Comparison of ENCODE assay signal across 17 cellular contexts in the genomic region with DNA sequence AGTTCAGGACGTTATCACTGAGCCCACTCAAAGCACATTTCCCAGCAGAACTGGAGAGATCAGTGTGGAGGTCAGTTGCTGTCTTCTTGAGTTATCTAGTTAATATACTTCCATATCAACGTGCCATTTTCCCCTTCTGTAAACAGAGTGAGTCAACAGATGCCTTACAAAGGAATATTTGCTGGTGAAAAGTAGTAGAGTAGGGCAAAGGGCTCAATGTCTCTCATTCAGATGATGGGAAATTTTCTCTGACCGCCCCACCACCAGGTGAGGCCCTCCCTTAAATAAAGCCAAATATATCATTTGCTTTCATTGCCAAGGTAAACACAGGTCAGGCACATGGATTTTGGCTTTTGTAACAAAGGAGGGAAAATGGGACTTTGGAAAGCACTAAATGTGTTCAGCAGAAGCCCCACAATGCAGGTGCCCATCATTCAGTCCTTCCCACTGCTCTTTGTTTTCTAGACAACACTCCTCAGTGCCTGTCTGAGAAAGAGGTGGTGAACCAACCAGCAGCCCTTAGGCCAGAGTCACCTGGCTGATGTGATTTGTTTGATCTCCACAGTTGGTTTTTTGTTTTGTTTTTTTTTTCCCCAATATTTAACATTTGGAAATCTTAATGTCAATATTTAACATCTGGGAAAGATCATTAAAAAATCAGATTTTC. TPM values are rescaled to one million over a fixed set of nuclear protein-coding genes. Genes with fewer than 3 reads are reported as not detected.
DNase-seq lines count a peak whose midpoint lies in the region; TF ChIP-seq lines count a peak whose summit lies in the region.
"Had no signal": no experiment of that assay in that cellular context is flagged by ENCODE, and none has a peak within 500 bp of the region (broad histone marks: within the 10 kb centered on the region; RNA-seq: fewer than 3 reads in every experiment).

No MANE protein-coding gene starts in this region.

- intact Hi-C loops in lower leg skin (cut with DNase I; ENCODE audit: low total_unique reads), result no loop called here
- intact Hi-C loops in left ventricle myocardium inferior (cut with micrococcal nuclease), result no loop called here

- H3K4me2 ChIP-seq in hepatocyte, result no peak overlapping the region

- TF ChIP-seq CTCF in C4-2B (conservative IDR thresholded peaks at IDR 0.05) (no peak), hepatocyte (IDR thresholded peaks at IDR 0.05; ENCODE audit: poor library complexity) (no peak), suprapubic skin (IDR thresholded peaks at IDR 0.05) (no peak), lower leg skin (IDR thresholded peaks at IDR 0.05) (no peak), left ventricle myocardium inferior (IDR thresholded peaks at IDR 0.05; ENCODE audit: borderline replicate concordance) (no peak)

- DNase-seq in LoVo (ENCODE audit: low spot score), result peak; percentile 68
- peak; percentile 91 for DNase-seq in NCI-H69 (lab: John Stamatoyannopoulos, UW)
- DNase-seq in hepatocyte (ENCODE audit: low spot score), result peak; percentile 22
- no peak for DNase-seq in suprapubic skin (ENCODE audit: low spot score in 2 of 2)
- no peak for DNase-seq in lower leg skin (ENCODE audit: low spot score in 2 of 2)
- no peak for DNase-seq in activated gamma-delta T cell treated with Interleukin-2 at 50 U/mL for 16 hours
- no peak for DNase-seq in left ventricle myocardium inferior
- DNase-seq: activated CD4-positive, alpha-beta T cell treated with anti-CD3 and anti-CD28 coated beads for 48 hours; activated naive CD8-positive, alpha-beta T cell treated with anti-CD3 and anti-CD28 coated beads for 36 hours; activated T-cell treated with anti-CD3 and anti-CD28 coated beads, Interleukin-2, amount 50 U/mL, for 1 hour; CD4-positive, alpha-beta memory T cell; effector memory CD8-positive, alpha-beta T cell; nephron progenitor cell; retina; SIG-M5; substantia nigra had no signal

- no peaks in the 10 kb centered on the region for H4K20me1 ChIP-seq in hepatocyte (ENCODE audit: insufficient read depth, poor library complexity, severe bottlenecking)

- H3K27me3 ChIP-seq in hepatocyte, result no peaks in the 10 kb centered on the region
- H3K27me3 ChIP-seq in suprapubic skin, result no peaks in the 10 kb centered on the region
- H3K27me3 ChIP-seq in left ventricle myocardium inferior (ENCODE audit: low read depth), result no peaks in the 10 kb centered on the region

- no peak overlapping the region for H3K4me3 ChIP-seq in hepatocyte
- H3K4me3 ChIP-seq in suprapubic skin, result no peak overlapping the region
- no peak overlapping the region for H3K4me3 ChIP-seq in lower leg skin (ENCODE audit: low read depth, poor library complexity, severe bottlenecking)
- no peak overlapping the region for H3K4me3 ChIP-seq in left ventricle myocardium inferior

- H3K36me3 ChIP-seq in hepatocyte (replicated peaks; ENCODE audit: insufficient read depth, low read depth) (no peaks in the 10 kb centered on the region), suprapubic skin (no peaks in the 10 kb centered on the region), left ventricle myocardium inferior (no peaks in the 10 kb centered on the region)

- peak overlapping the region; percentile 30; the same call in 1 of the 2 replicates for H3K27ac ChIP-seq in C4-2B
- peak overlapping the region; percentile 59 for H3K27ac ChIP-seq in hepatocyte
- H3K27ac ChIP-seq in suprapubic skin, result no peak overlapping the region
- no peak overlapping the region for H3K27ac ChIP-seq in left ventricle myocardium inferior (replicated peaks)

- H3K79me2 ChIP-seq in hepatocyte, result no peaks in the 10 kb centered on the region

- H3K9me2 ChIP-seq in hepatocyte (replicated peaks; ENCODE audit: insufficient read depth), result no peaks in the 10 kb centered on the region

- no peak overlapping the region for H2AFZ ChIP-seq in hepatocyte

- TF ChIP-seq POLR2A in suprapubic skin (IDR thresholded peaks at IDR 0.05) (no peak), lower leg skin (IDR thresholded peaks at IDR 0.05) (no peak)

- WGBS in hepatocyte (ENCODE audit: low lambda C conversion rate, missing lambda C conversion rate), result 37% methylated on average over 3 of the region's 3 CpGs
- WGBS in suprapubic skin, result 68% methylated on average over 3 of the region's 3 CpGs
- 75 to 90% methylated on average over 3 of the region's 3 CpGs for WGBS in lower leg skin, 2 donors

- no peak for TF ChIP-seq EP300 in suprapubic skin (IDR thresholded peaks at IDR 0.05)

- no peaks in the 10 kb centered on the region for H3K9me3 ChIP-seq in hepatocyte (ENCODE audit: low read depth)
- H3K9me3 ChIP-seq in suprapubic skin, result no peaks in the 10 kb centered on the region
- no peaks in the 10 kb centered on the region for H3K9me3 ChIP-seq in left ventricle myocardium inferior (replicated peaks)

- H3K4me1 ChIP-seq in hepatocyte (ENCODE audit: insufficient read depth), result peaks cover 13% of the 10 kb centered on the region
- no peaks in the 10 kb centered on the region for H3K4me1 ChIP-seq in suprapubic skin
- no peaks in the 10 kb centered on the region for H3K4me1 ChIP-seq in left ventricle myocardium inferior

RNA-seq across cellular contexts. Expression of gene SAMD13, which starts 40.5 kb away (rescaled TPM):
- total RNA-seq in hepatocyte (1.3 and 2.4 TPM in 2 replicates), suprapubic skin (1 to 10 TPM in 3 of 4 donors, under 1 TPM in 1; 0.89 to 2.9 (median 1.5) TPM), lower leg skin (1 to 10 TPM in 1 of 4 donors, under 1 TPM in 1, not detected in 2; 0.88 to 1.1 TPM), left ventricle myocardium inferior (2.0 TPM)
- 0.88 and 2.6 TPM in 2 replicates for polyA plus RNA-seq in hepatocyte
- total RNA-seq: CD4-positive, alpha-beta memory T cell had no signal

Comparison
In these comparisons a context has a peak if more than half of its experiments do, and no peak if none do; other contexts are left out.
1. H3K27ac ChIP-seq: peak in C4-2B (single experiment) and hepatocyte (single experiment); none in suprapubic skin (single experiment) and left ventricle myocardium inferior (single experiment).
2. DNase-seq: peak in LoVo (single experiment), NCI-H69 (single experiment) and hepatocyte (single experiment); none in suprapubic skin (0 of 2), lower leg skin (0 of 2), activated gamma-delta T cell treated with Interleukin-2 at 50 U/mL for 16 hours (single experiment) and left ventricle myocardium inferior (single experiment).